2 cellular contexts compared by ENCODE assay signal in the genomic region with DNA sequence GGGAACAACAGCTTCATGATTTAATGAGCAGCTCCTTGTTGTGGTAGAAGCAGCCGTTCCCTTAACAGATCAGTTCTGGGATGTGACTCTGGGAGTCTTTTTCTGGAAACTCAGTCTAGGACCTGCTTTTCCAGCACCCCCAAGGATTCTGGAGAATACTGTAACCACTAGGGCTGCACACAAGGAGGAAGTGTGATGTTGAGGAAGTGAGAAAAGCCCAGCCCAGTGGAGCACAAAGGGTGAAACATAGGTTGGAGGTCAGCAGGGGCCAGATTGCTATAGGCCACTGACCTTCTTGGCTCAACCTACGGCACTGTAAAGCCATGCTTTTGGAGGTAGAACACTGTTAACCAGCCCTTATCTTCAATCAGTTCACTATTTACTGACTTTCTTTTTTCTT.
TF ChIP-seq lines count a peak whose summit lies in the region.

No MANE protein-coding gene starts in this region.

TF ChIP-seq in K562, 482 proteins besides CTCF, POLR2A, EP300 and RAD21:
- TF ChIP-seq SPI1 (IDR thresholded peaks at IDR 0.05; ENCODE audit: borderline replicate concordance, low read depth, low read length) = 0 out of 2 replicates have a peak, but pooled peaks have one; percentile 2
- TF ChIP-seq PTTG1 (tag; IDR thresholded peaks at IDR 0.05; ENCODE audit: low read depth) = no peak
TF ChIP-seq in K562: peak in this region for 1.

TF ChIP-seq in SK-N-SH treated with all-trans-retinoic acid at 6 μM for 48 hours, 23 proteins besides CTCF, POLR2A, EP300 and RAD21:
- TF ChIP-seq SNAI2 (CRISPR knock-in tag; IDR thresholded peaks at IDR 0.05) (no peak), ZNF8 (CRISPR knock-in tag; IDR thresholded peaks at IDR 0.05) (no peak), PPARA (CRISPR knock-in tag; IDR thresholded peaks at IDR 0.05; ENCODE audit: borderline replicate concordance) (no peak), ISL1 (CRISPR knock-in tag; IDR thresholded peaks at IDR 0.05) (no peak), BACH2 (CRISPR knock-in tag; IDR thresholded peaks at IDR 0.05; ENCODE audit: borderline replicate concordance) (no peak), ZNF565 (CRISPR knock-in tag; conservative IDR thresholded peaks at IDR 0.05; ENCODE audit: low read depth) (no peak), POU6F1 (CRISPR knock-in tag; IDR thresholded peaks at IDR 0.05; ENCODE audit: borderline replicate concordance, low read depth) (no peak), PATZ1 (CRISPR knock-in tag; IDR thresholded peaks at IDR 0.05; ENCODE audit: borderline replicate concordance) (no peak), ZFP30 (CRISPR knock-in tag; IDR thresholded peaks at IDR 0.05) (no peak), CSDC2 (CRISPR knock-in tag; IDR thresholded peaks at IDR 0.05) (no peak), CREB5 (CRISPR knock-in tag; IDR thresholded peaks at IDR 0.05; ENCODE audit: low read depth) (no peak), RARB (CRISPR knock-in tag; IDR thresholded peaks at IDR 0.05) (no peak), TCF4 (CRISPR knock-in tag; IDR thresholded peaks at IDR 0.05; ENCODE audit: borderline replicate concordance) (no peak), ZC3H10 (CRISPR knock-in tag; IDR thresholded peaks at IDR 0.05) (no peak), ZNF70 (CRISPR knock-in tag; IDR thresholded peaks at IDR 0.05) (no peak), TOX (CRISPR knock-in tag; IDR thresholded peaks at IDR 0.05; ENCODE audit: borderline replicate concordance) (no peak), ZFP3 (CRISPR knock-in tag; IDR thresholded peaks at IDR 0.05) (no peak)
